ENCODE assay signal across 14 cellular contexts in the genomic region with DNA sequence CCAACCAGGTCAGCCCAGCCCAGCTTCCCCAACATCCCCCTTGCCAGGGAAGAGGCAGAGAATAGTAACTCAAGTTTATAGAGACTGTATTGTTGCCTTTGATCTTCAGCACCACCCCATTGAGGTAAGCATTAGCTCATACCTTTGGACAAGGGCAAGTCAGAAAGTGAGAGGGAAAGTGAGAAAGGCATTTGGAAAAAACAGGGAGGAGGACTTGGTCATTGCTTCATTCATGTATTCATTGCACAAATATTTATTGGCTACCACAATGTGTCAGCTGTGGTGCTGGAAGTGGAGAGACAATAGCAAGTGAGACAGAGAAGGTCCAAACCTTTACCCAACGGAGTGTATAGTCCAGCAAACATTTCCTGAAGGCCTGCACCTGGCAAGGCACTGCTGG.
DNase-seq lines count a peak whose midpoint lies in the region; TF ChIP-seq lines count a peak whose summit lies in the region.
"Had no signal": no experiment of that assay in that cellular context is flagged by ENCODE, and none has a peak within 500 bp of the region (broad histone marks: within the 10 kb centered on the region; RNA-seq: fewer than 3 reads in every experiment).

No MANE protein-coding gene starts in this region.

- no peak for TF ChIP-seq EP300 in neural cell (conservative IDR thresholded peaks at IDR 0.05; ENCODE audit: poor library complexity, severe bottlenecking)

- intact Hi-C loops in dorsolateral prefrontal cortex (cut with DNase I), result no loop called here

- no peaks in the 10 kb centered on the region for H3K36me3 ChIP-seq in neural cell (ENCODE audit: insufficient read depth, low read length)
- H3K36me3 ChIP-seq: heart right ventricle had no signal

- H3K9me2 ChIP-seq in neural cell (ENCODE audit: insufficient read depth, low read length), result no peaks in the 10 kb centered on the region

- TF ChIP-seq CTCF in epithelial cell of esophagus (IDR thresholded peaks at IDR 0.05; ENCODE audit: insufficient read depth, low read depth, low read length, missing control alignments) (no peak), neural cell (IDR thresholded peaks at IDR 0.05; ENCODE audit: poor library complexity, severe bottlenecking) (no peak), dorsolateral prefrontal cortex (IDR thresholded peaks at IDR 0.05 in 54 of 56, conservative IDR thresholded peaks at IDR 0.05 in 2 of 56; ENCODE audit: low read depth in 1 of 56, partially characterized antibody in 56 of 56) (no peak)

- no peaks in the 10 kb centered on the region for H3F3A ChIP-seq in neural cell (ENCODE audit: insufficient read depth, low read length, poor library complexity, severe bottlenecking)

- DNase-seq in EL (peak; percentile 85), NCI-H226 (peak; percentile 96), epithelial cell of esophagus (ENCODE audit: low read depth) (peak; percentile 78), 8988T (no peak), DMS79 (lab: John Stamatoyannopoulos, UW) (no peak), dorsolateral prefrontal cortex (no peak), SIG-M5 treated with dmso at 0.1 percent for 504 hours (lab: John Stamatoyannopoulos, UW; ENCODE audit: unreplicated experiment) (no peak)
- DNase-seq: heart right ventricle; mesendoderm; NCI-H1092; NCI-H524; stimulated activated CD4-positive, alpha-beta T cell treated with anti-CD3 and anti-CD28 coated beads, Interleukin-2, amount 100 ng/mL, for 24 hours; stimulated activated naive B cell treated with anti-CD40 and anti-IgM and Interleukin-4, amounts not matched to agents 10 μg/mL and 1 μg/mL and 100 μg/mL, for 72 hours had no signal

- H3K27me3 ChIP-seq in neural cell (ENCODE audit: insufficient read depth, low read depth, low read length) (no peaks in the 10 kb centered on the region), dorsolateral prefrontal cortex (no peaks in the 10 kb centered on the region)

- no peaks in the 10 kb centered on the region for H3K9me3 ChIP-seq in neural cell (ENCODE audit: low read length)
- H3K9me3 ChIP-seq: heart right ventricle had no signal

- no peak overlapping the region for H3K4me2 ChIP-seq in neural cell (ENCODE audit: low read length)

- H3K9ac ChIP-seq in neural cell (ENCODE audit: low read length), result no peak overlapping the region

- H4K20me1 ChIP-seq in neural cell (ENCODE audit: insufficient read depth), result no peaks in the 10 kb centered on the region

- no peaks in the 10 kb centered on the region for H3K79me2 ChIP-seq in neural cell (replicated peaks; ENCODE audit: insufficient read depth, low read length)

- peak overlapping the region; percentile 74 for H3K27ac ChIP-seq in neural cell (ENCODE audit: low read length)
- no peak overlapping the region for H3K27ac ChIP-seq in dorsolateral prefrontal cortex
- H3K27ac ChIP-seq: heart right ventricle had no signal

- H3K4me3 ChIP-seq in epithelial cell of esophagus (ENCODE audit: low read length) (no peak overlapping the region), neural cell (ENCODE audit: low read length) (no peak overlapping the region), dorsolateral prefrontal cortex (no peak overlapping the region)
- H3K4me3 ChIP-seq: heart right ventricle had no signal

- H2AFZ ChIP-seq in neural cell (ENCODE audit: low read depth, low read length), result no peak overlapping the region

- no peak for TF ChIP-seq RAD21 in neural cell (conservative IDR thresholded peaks at IDR 0.05)

TF ChIP-seq in neural cell, 6 proteins besides CTCF, POLR2A, EP300 and RAD21:
- TF ChIP-seq SMC3 (conservative IDR thresholded peaks at IDR 0.05; ENCODE audit: poor library complexity), result no peak
- no peak for TF ChIP-seq MXI1 (conservative IDR thresholded peaks at IDR 0.05; ENCODE audit: poor library complexity, severe bottlenecking)
- TF ChIP-seq, protein P1, sequence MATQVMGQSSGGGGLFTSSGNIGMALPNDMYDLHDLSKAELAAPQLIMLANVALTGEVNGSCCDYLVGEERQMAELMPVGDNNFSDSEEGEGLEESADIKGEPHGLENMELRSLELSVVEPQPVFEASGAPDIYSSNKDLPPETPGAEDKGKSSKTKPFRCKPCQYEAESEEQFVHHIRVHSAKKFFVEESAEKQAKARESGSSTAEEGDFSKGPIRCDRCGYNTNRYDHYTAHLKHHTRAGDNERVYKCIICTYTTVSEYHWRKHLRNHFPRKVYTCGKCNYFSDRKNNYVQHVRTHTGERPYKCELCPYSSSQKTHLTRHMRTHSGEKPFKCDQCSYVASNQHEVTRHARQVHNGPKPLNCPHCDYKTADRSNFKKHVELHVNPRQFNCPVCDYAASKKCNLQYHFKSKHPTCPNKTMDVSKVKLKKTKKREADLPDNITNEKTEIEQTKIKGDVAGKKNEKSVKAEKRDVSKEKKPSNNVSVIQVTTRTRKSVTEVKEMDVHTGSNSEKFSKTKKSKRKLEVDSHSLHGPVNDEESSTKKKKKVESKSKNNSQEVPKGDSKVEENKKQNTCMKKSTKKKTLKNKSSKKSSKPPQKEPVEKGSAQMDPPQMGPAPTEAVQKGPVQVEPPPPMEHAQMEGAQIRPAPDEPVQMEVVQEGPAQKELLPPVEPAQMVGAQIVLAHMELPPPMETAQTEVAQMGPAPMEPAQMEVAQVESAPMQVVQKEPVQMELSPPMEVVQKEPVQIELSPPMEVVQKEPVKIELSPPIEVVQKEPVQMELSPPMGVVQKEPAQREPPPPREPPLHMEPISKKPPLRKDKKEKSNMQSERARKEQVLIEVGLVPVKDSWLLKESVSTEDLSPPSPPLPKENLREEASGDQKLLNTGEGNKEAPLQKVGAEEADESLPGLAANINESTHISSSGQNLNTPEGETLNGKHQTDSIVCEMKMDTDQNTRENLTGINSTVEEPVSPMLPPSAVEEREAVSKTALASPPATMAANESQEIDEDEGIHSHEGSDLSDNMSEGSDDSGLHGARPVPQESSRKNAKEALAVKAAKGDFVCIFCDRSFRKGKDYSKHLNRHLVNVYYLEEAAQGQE (IDR thresholded peaks at IDR 0.05; ENCODE audit: borderline replicate concordance), result no peak
- TF ChIP-seq TAF1 (IDR thresholded peaks at IDR 0.05; ENCODE audit: low read depth), result no peak
- no peak for TF ChIP-seq EZH2 (IDR thresholded peaks at IDR 0.05; ENCODE audit: borderline replicate concordance, insufficient read depth, low read length, poor library complexity, severe bottlenecking)
- no peak for TF ChIP-seq POLR2AphosphoS5 (IDR thresholded peaks at IDR 0.05)

Comparison
In these comparisons a context has a peak if more than half of its experiments do, and no peak if none do; other contexts are left out.
1. DNase-seq: peak in EL (single experiment), NCI-H226 (single experiment) and epithelial cell of esophagus (single experiment); none in 8988T (single experiment), DMS79 (single experiment), dorsolateral prefrontal cortex (0 of 10) and SIG-M5 treated with dmso at 0.1 percent for 504 hours (single experiment).